In genomic region chr19:47853003-47853402, GRCh38 we compare ENCODE assay signal across 27 cellular contexts. TPM values are rescaled to one million over a fixed set of nuclear protein-coding genes. Genes with fewer than 3 reads are reported as not detected.
"Had no signal": no experiment of that assay in that cellular context is flagged by ENCODE, and none has a peak within 500 bp of the region (broad histone marks: within the 10 kb centered on the region; RNA-seq: fewer than 3 reads in every experiment).

No MANE protein-coding gene starts in this region.

- H2AFZ ChIP-seq: PC-9 had no signal

- ATAC-seq: HepG2, T-cell had no signal

- H3K36me3 ChIP-seq: MG63, Peyer's patch had no signal

- FAIRE-seq: HepG2 had no signal

- DNase-seq: IMR-90, Karpas-422, KG1, MG63, NCI-H1092, NCI-H1105 treated with DMSO at 0.1 percent for 48 hours, NCI-H1417 treated with DMSO at 0.1 percent for 48 hours, NCI-H1694, NCI-H187 treated with DMSO at 0.1 percent for 48 hours, NCI-H2029 treated with DMSO at 0.1 percent for 48 hours, NCI-H2171 treated with DMSO at 0.1 percent for 48 hours, NCI-H345, NCI-H446 treated with DMSO at 0.1 percent for 48 hours, NCI-H510A treated with DMSO at 0.1 percent for 48 hours, NCI-H526 treated with DMSO at 0.1 percent for 48 hours, NCI-H748 treated with DMSO at 0.1 percent for 48 hours, OCI-M1, PC-9, Peyer's patch, Right ventricle myocardium superior, SK-N-SH, SW 1271, T-cell had no signal

- H3K27ac ChIP-seq: PC-9, Peyer's patch had no signal

- H3K4me1 ChIP-seq: Peyer's patch had no signal

- H3K9me3 ChIP-seq: MG63, Peyer's patch, SK-N-SH had no signal

- H3K9ac ChIP-seq: SK-N-SH had no signal

- H3K4me3 ChIP-seq: MG63, PC-9, Peyer's patch had no signal

- H3K4me2 ChIP-seq: PC-9, SK-N-SH had no signal

RNA-seq across cellular contexts. Expression of gene TPRX2, which starts 6.0 kb away (rescaled TPM):
- total RNA-seq: HepG2, HT1080, IMR-90, PC-9, Peyer's patch, Right ventricle myocardium superior, RPMI7951, SK-MEL-5, T-cell had no signal
- polyA plus RNA-seq: HepG2, IMR-90, SK-N-SH had no signal

RNA-seq across cellular contexts. Expression of gene CRX, which starts 31.3 kb away (rescaled TPM):
- total RNA-seq: HepG2, HT1080, IMR-90, PC-9, Peyer's patch, Right ventricle myocardium superior, RPMI7951, SK-MEL-5, T-cell had no signal
- polyA plus RNA-seq: HepG2, IMR-90, SK-N-SH had no signal

RNA-seq across cellular contexts. Expression of gene SULT2A1, which starts 33.1 kb away (rescaled TPM):
- total RNA-seq: HT1080, IMR-90, PC-9, Right ventricle myocardium superior, RPMI7951 had no signal
- polyA plus RNA-seq: IMR-90, SK-N-SH had no signal

RNA-seq across cellular contexts. Expression of gene TPRX1, which starts 48.7 kb away (rescaled TPM):
- total RNA-seq: HepG2, HT1080, IMR-90, PC-9, Peyer's patch, Right ventricle myocardium superior, RPMI7951, SK-MEL-5, T-cell had no signal
- polyA plus RNA-seq: HepG2, IMR-90, SK-N-SH had no signal
